3 cellular contexts compared by ENCODE assay signal in genomic region chr2:25304339-25304728, GRCh38.
TF ChIP-seq lines count a peak whose summit lies in the region.

No MANE protein-coding gene starts in this region.

TF ChIP-seq in SK-N-SH, 30 proteins besides CTCF, POLR2A, EP300 and RAD21:
- no peak for TF ChIP-seq NFIC (IDR thresholded peaks at IDR 0.05; ENCODE audit: borderline replicate concordance)
- TF ChIP-seq EZH2phosphoT487 (IDR thresholded peaks at IDR 0.05; ENCODE audit: borderline replicate concordance, low read depth): no peak
- TF ChIP-seq FOXM1 (IDR thresholded peaks at IDR 0.05; ENCODE audit: low read depth): no peak
- TF ChIP-seq ELF1 (IDR thresholded peaks at IDR 0.05): no peak
- TF ChIP-seq CHD2 (IDR thresholded peaks at IDR 0.05; ENCODE audit: low read length, partially characterized antibody): no peak
- TF ChIP-seq GATA2 (CRISPR knock-in tag; IDR thresholded peaks at IDR 0.05): no peak
- no peak for TF ChIP-seq TAF1 (IDR thresholded peaks at IDR 0.05; ENCODE audit: borderline replicate concordance, low read depth, low read length)
- no peak for TF ChIP-seq RXRA (IDR thresholded peaks at IDR 0.05; ENCODE audit: borderline replicate concordance, low read depth)
- TF ChIP-seq, protein P1, sequence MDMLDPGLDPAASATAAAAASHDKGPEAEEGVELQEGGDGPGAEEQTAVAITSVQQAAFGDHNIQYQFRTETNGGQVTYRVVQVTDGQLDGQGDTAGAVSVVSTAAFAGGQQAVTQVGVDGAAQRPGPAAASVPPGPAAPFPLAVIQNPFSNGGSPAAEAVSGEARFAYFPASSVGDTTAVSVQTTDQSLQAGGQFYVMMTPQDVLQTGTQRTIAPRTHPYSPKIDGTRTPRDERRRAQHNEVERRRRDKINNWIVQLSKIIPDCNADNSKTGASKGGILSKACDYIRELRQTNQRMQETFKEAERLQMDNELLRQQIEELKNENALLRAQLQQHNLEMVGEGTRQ (IDR thresholded peaks at IDR 0.05; ENCODE audit: borderline replicate concordance, low read depth, low read length): no peak
- TF ChIP-seq FOXJ3 (CRISPR knock-in tag; IDR thresholded peaks at IDR 0.05): no peak

TF ChIP-seq in SK-N-SH treated with all-trans-retinoic acid at 6 μM for 48 hours, 23 proteins besides CTCF, POLR2A, EP300 and RAD21:
- TF ChIP-seq, protein P2, sequence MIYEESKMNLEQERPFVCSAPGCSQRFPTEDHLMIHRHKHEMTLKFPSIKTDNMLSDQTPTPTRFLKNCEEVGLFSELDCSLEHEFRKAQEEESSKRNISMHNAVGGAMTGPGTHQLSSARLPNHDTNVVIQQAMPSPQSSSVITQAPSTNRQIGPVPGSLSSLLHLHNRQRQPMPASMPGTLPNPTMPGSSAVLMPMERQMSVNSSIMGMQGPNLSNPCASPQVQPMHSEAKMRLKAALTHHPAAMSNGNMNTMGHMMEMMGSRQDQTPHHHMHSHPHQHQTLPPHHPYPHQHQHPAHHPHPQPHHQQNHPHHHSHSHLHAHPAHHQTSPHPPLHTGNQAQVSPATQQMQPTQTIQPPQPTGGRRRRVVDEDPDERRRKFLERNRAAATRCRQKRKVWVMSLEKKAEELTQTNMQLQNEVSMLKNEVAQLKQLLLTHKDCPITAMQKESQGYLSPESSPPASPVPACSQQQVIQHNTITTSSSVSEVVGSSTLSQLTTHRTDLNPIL (CRISPR knock-in tag; IDR thresholded peaks at IDR 0.05; ENCODE audit: low read depth): no peak
- TF ChIP-seq ZNF70 (CRISPR knock-in tag; IDR thresholded peaks at IDR 0.05) (no peak), ARNTL (CRISPR knock-in tag; IDR thresholded peaks at IDR 0.05; ENCODE audit: borderline replicate concordance, low read depth) (no peak), ESRRG (CRISPR knock-in tag; IDR thresholded peaks at IDR 0.05) (no peak), RARB (CRISPR knock-in tag; IDR thresholded peaks at IDR 0.05) (no peak), CSRNP3 (CRISPR knock-in tag; IDR thresholded peaks at IDR 0.05) (no peak), ZNF8 (CRISPR knock-in tag; IDR thresholded peaks at IDR 0.05) (no peak), TOX (CRISPR knock-in tag; IDR thresholded peaks at IDR 0.05; ENCODE audit: borderline replicate concordance) (no peak)

TF ChIP-seq in H1, 55 proteins besides CTCF, POLR2A, EP300 and RAD21:
- TF ChIP-seq, protein P3, sequence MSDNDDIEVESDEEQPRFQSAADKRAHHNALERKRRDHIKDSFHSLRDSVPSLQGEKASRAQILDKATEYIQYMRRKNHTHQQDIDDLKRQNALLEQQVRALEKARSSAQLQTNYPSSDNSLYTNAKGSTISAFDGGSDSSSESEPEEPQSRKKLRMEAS (IDR thresholded peaks at IDR 0.05): peak; percentile 67
- TF ChIP-seq KDM4A (IDR thresholded peaks at IDR 0.05; ENCODE audit: low read depth, low read length, severe bottlenecking): no peak
